13 cellular contexts compared by ENCODE assay signal in genomic region chr3:18657858-18658820, GRCh38.
A peak's percentile ranks its signal among the peaks of the same experiment; 100 is the strongest.
DNase-seq lines count a peak whose midpoint lies in the region; ATAC-seq and TF ChIP-seq lines count a peak whose summit lies in the region.
"Had no signal": no experiment of that assay in that cellular context is flagged by ENCODE, and none has a peak within 500 bp of the region (broad histone marks: within the 10 kb centered on the region; RNA-seq: fewer than 3 reads in every experiment).

No MANE protein-coding gene starts in this region.

- intact Hi-C loops in natural killer cell (cut with micrococcal nuclease), result no loop called here
- intact Hi-C loops in vagina (cut with DNase I), result no loop called here

- no peaks in the 10 kb centered on the region for H3K4me1 ChIP-seq in vagina
- H3K4me1 ChIP-seq: SJCRH30 had no signal

- peak overlapping the region; percentile 64 for H3K4me3 Mint-ChIP-seq in natural killer cell treated with Interleukin-12 subunit alpha and Interleukin-12 subunit beta and Interleukin-15 and Interleukin-18, amount 100 ng/mL, for 72 hours
- H3K4me3 Mint-ChIP-seq in natural killer cell (no peak overlapping the region), T-helper 17 cell (no peak overlapping the region)

- peaks cover 48 to 62% of the 10 kb centered on the region in 2 donors for H3K4me1 Mint-ChIP-seq in natural killer cell treated with Interleukin-12 subunit alpha and Interleukin-12 subunit beta and Interleukin-15 and Interleukin-18, amount 100 ng/mL, for 72 hours (ENCODE audit: low read depth in 2 of 2)
- peaks cover 21 to 23% of the 10 kb centered on the region in 2 donors for H3K4me1 Mint-ChIP-seq in natural killer cell
- H3K4me1 Mint-ChIP-seq in T-helper 17 cell, result peaks cover 23% of the 10 kb centered on the region

- peaks cover 9% of the 10 kb centered on the region for H3K9me3 Mint-ChIP-seq in natural killer cell treated with Interleukin-12 subunit alpha and Interleukin-12 subunit beta and Interleukin-15 and Interleukin-18, amount 100 ng/mL, for 72 hours
- peaks cover 0 to 3% of the 10 kb centered on the region in 2 donors for H3K9me3 Mint-ChIP-seq in natural killer cell

- no peak for DNase-seq in natural killer cell treated with Interleukin-12 subunit alpha and Interleukin-12 subunit beta and Interleukin-15 and Interleukin-18, amount 100 ng/mL, for 72 hours (ENCODE audit: low spot score)
- DNase-seq in natural killer cell (no peak), T-helper 17 cell (no peak), vagina (ENCODE audit: extremely low spot score in 2 of 2) (no peak), NCI-H345 (lab: John Stamatoyannopoulos, UW) (no peak), DMS 273 (lab: John Stamatoyannopoulos, UW; ENCODE audit: unreplicated experiment) (no peak), occipital lobe (lab: John Stamatoyannopoulos, UW) (no peak)
- DNase-seq: aorta; effector CD4-positive, alpha-beta T cell; NCI-H526 treated with DMSO at 0.1 percent for 48 hours; SJCRH30 had no signal

- TF ChIP-seq POLR2A in vagina (IDR thresholded peaks at IDR 0.05), result no peak

- H3K36me3 ChIP-seq in vagina, result no peaks in the 10 kb centered on the region
- H3K36me3 ChIP-seq: SJCRH30 had no signal

- TF ChIP-seq CTCF in natural killer cell (IDR thresholded peaks at IDR 0.05), result no peak
- TF ChIP-seq CTCF in vagina (IDR thresholded peaks at IDR 0.05), result no peak

- no peaks in the 10 kb centered on the region for H3K27me3 Mint-ChIP-seq in natural killer cell treated with Interleukin-12 subunit alpha and Interleukin-12 subunit beta and Interleukin-15 and Interleukin-18, amount 100 ng/mL, for 72 hours
- H3K27me3 Mint-ChIP-seq in natural killer cell (ENCODE audit: low read depth in 2 of 2) (no peaks in the 10 kb centered on the region), T-helper 17 cell (no peaks in the 10 kb centered on the region)

- H3K27ac ChIP-seq in vagina, result no peak overlapping the region
- H3K27ac ChIP-seq: HL-60, SJCRH30 had no signal

- no peaks in the 10 kb centered on the region for H3K27me3 ChIP-seq in vagina
- H3K27me3 ChIP-seq: SJCRH30 had no signal

- H3K27ac Mint-ChIP-seq in natural killer cell treated with Interleukin-12 subunit alpha and Interleukin-12 subunit beta and Interleukin-15 and Interleukin-18, amount 100 ng/mL, for 72 hours, result peak overlapping the region; percentile 89 to 94
- H3K27ac Mint-ChIP-seq in natural killer cell, result no peak overlapping the region
- peak overlapping the region; percentile 24 for H3K27ac Mint-ChIP-seq in T-helper 17 cell

- H3K4me3 ChIP-seq in vagina, result no peak overlapping the region
- H3K4me3 ChIP-seq: SJCRH30 had no signal

- peaks cover 20% of the 10 kb centered on the region for H3K36me3 Mint-ChIP-seq in natural killer cell treated with Interleukin-12 subunit alpha and Interleukin-12 subunit beta and Interleukin-15 and Interleukin-18, amount 100 ng/mL, for 72 hours
- no peaks in the 10 kb centered on the region for H3K36me3 Mint-ChIP-seq in natural killer cell
- H3K36me3 Mint-ChIP-seq in T-helper 17 cell (ENCODE audit: low read depth), result no peaks in the 10 kb centered on the region

- H3K9me3 ChIP-seq in T-helper 17 cell (ENCODE audit: control insufficient read depth, low read length, poor library complexity, severe bottlenecking) (no peaks in the 10 kb centered on the region), vagina (no peaks in the 10 kb centered on the region)
- H3K9me3 ChIP-seq: SJCRH30 had no signal

- ATAC-seq in natural killer cell treated with Interleukin-12 subunit alpha and Interleukin-12 subunit beta and Interleukin-15 and Interleukin-18, amount 100 ng/mL, for 72 hours, result peak in 1 of 2 donors; percentile 72
- ATAC-seq in natural killer cell, result no peak
- ATAC-seq in T-helper 17 cell, result peak; percentile 50
- peak; percentile 92 for ATAC-seq in esophagus mucosa

Comparison
In these comparisons a context has a peak if more than half of its experiments do, and no peak if none do; other contexts are left out.
1. H3K27ac Mint-ChIP-seq: peak in natural killer cell treated with Interleukin-12 subunit alpha and Interleukin-12 subunit beta and Interleukin-15 and Interleukin-18, amount 100 ng/mL, for 72 hours (2 of 2) and T-helper 17 cell (single experiment); none in natural killer cell (0 of 2).
2. ATAC-seq: peak in T-helper 17 cell (single experiment) and esophagus mucosa (single experiment); none in natural killer cell (0 of 3).